ENCODE assay signal across 1 cellular context in the genomic region with DNA sequence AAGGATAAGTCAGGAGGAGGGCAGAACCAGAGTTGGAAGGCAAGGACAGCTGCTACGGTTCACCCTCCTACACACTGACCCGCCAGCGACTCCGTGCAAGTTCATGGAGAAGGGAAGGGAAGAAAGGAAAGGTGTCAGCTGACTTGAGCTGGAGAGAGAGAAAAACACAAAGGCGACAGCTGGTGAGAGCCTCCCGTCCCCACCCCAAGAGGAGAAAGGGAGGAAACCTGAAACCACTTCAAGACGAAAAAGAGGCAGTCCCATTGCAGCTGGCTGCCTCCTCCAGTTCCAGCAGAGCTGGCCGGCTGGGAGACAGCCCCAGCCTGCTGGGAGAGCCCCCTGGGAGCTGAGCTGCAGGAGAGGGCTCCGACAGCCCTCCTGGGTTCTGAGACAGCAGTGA.
A peak's percentile ranks its signal among the peaks of the same experiment; 100 is the strongest.
TF ChIP-seq lines count a peak whose summit lies in the region.

No MANE protein-coding gene starts in this region.

TF ChIP-seq in HEK293, 187 proteins besides CTCF, POLR2A, EP300 and RAD21 (continued from another document and continues in another):
- TF ChIP-seq, protein P1, sequence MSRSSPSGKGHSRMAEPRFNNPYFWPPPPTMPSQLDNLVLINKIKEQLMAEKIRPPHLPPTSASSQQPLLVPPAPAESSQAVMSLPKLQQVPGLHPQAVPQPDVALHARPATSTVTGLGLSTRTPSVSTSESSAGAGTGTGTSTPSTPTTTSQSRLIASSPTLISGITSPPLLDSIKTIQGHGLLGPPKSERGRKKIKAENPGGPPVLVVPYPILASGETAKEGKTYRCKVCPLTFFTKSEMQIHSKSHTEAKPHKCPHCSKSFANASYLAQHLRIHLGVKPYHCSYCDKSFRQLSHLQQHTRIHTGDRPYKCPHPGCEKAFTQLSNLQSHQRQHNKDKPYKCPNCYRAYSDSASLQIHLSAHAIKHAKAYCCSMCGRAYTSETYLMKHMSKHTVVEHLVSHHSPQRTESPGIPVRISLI (tag by site-specific recombination; IDR thresholded peaks at IDR 0.05): peak; percentile 76; the same call in 1 of the 2 replicates
- TF ChIP-seq ZNF664 (tag by site-specific recombination; IDR thresholded peaks at IDR 0.05) (no peak), PRDM1 (tag by site-specific recombination; IDR thresholded peaks at IDR 0.05) (peak; percentile 99), SALL2 (tag by site-specific recombination; IDR thresholded peaks at IDR 0.05; ENCODE audit: borderline replicate concordance) (no peak), ZNF23 (tag by site-specific recombination; IDR thresholded peaks at IDR 0.05; ENCODE audit: borderline replicate concordance) (no peak), FEZF1 (tag by site-specific recombination; IDR thresholded peaks at IDR 0.05) (peak; percentile 62), ZNF10 (tag by site-specific recombination; IDR thresholded peaks at IDR 0.05) (no peak), ZSCAN16 (tag by site-specific recombination; IDR thresholded peaks at IDR 0.05) (no peak), ZNF274 (IDR thresholded peaks at IDR 0.05; ENCODE audit: low read length) (no peak), ZNF274 (tag by site-specific recombination; IDR thresholded peaks at IDR 0.05; ENCODE audit: borderline replicate concordance) (no peak), SETDB1 (IDR thresholded peaks at IDR 0.05; ENCODE audit: insufficient read length, low read length) (no peak), ZNF449 (tag by site-specific recombination; IDR thresholded peaks at IDR 0.05) (no peak), ZFHX2 (tag by site-specific recombination; conservative IDR thresholded peaks at IDR 0.05) (no peak), GFI1B (tag by site-specific recombination; IDR thresholded peaks at IDR 0.05) (no peak), ZNF585B (tag by site-specific recombination; IDR thresholded peaks at IDR 0.05) (no peak), ZNF416 (tag by site-specific recombination; IDR thresholded peaks at IDR 0.05) (no peak), ZNF624 (tag by site-specific recombination; IDR thresholded peaks at IDR 0.05) (no peak), ZNF473 (tag by site-specific recombination; IDR thresholded peaks at IDR 0.05) (no peak), ZNF280D (tag by site-specific recombination; IDR thresholded peaks at IDR 0.05) (no peak), ZNF311 (tag by site-specific recombination; IDR thresholded peaks at IDR 0.05; ENCODE audit: borderline replicate concordance) (no peak), ZNF324 (tag by site-specific recombination; IDR thresholded peaks at IDR 0.05) (no peak), ZNF777 (tag by site-specific recombination; IDR thresholded peaks at IDR 0.05; ENCODE audit: borderline replicate concordance) (no peak), ZBTB48 (tag by site-specific recombination; IDR thresholded peaks at IDR 0.05) (no peak), ZNF2 (tag by site-specific recombination; IDR thresholded peaks at IDR 0.05) (peak; percentile 45; the same call in 1 of the 2 replicates), ZNF169 (tag by site-specific recombination; IDR thresholded peaks at IDR 0.05) (no peak), ZNF623 (tag by site-specific recombination; IDR thresholded peaks at IDR 0.05) (no peak), ZNF670 (tag by site-specific recombination; IDR thresholded peaks at IDR 0.05; ENCODE audit: low read depth) (no peak), ZNF140 (tag by site-specific recombination; IDR thresholded peaks at IDR 0.05) (no peak), ZNF132 (tag by site-specific recombination; IDR thresholded peaks at IDR 0.05; ENCODE audit: borderline replicate concordance) (no peak), ZNF501 (tag by site-specific recombination; IDR thresholded peaks at IDR 0.05) (no peak), TCF7L2 (IDR thresholded peaks at IDR 0.05; ENCODE audit: borderline replicate concordance, low read depth, low read length) (no peak), ZNF223 (tag by site-specific recombination; IDR thresholded peaks at IDR 0.05) (no peak), ZNF571 (tag by site-specific recombination; IDR thresholded peaks at IDR 0.05) (no peak), ZNF549 (tag by site-specific recombination; IDR thresholded peaks at IDR 0.05) (no peak), BCL11A (tag by site-specific recombination; IDR thresholded peaks at IDR 0.05; ENCODE audit: low read depth) (no peak), ZNF677 (tag by site-specific recombination; IDR thresholded peaks at IDR 0.05) (no peak), MYNN (tag by site-specific recombination; IDR thresholded peaks at IDR 0.05; ENCODE audit: borderline replicate concordance) (no peak), ZNF18 (tag by site-specific recombination; IDR thresholded peaks at IDR 0.05) (peak; percentile 64), ZSCAN23 (tag by site-specific recombination; IDR thresholded peaks at IDR 0.05) (no peak), ZSCAN5A (tag by site-specific recombination; IDR thresholded peaks at IDR 0.05) (no peak), ZNF354C (tag by site-specific recombination; IDR thresholded peaks at IDR 0.05; ENCODE audit: borderline replicate concordance, low read depth) (no peak)
- TF ChIP-seq, protein P2, sequence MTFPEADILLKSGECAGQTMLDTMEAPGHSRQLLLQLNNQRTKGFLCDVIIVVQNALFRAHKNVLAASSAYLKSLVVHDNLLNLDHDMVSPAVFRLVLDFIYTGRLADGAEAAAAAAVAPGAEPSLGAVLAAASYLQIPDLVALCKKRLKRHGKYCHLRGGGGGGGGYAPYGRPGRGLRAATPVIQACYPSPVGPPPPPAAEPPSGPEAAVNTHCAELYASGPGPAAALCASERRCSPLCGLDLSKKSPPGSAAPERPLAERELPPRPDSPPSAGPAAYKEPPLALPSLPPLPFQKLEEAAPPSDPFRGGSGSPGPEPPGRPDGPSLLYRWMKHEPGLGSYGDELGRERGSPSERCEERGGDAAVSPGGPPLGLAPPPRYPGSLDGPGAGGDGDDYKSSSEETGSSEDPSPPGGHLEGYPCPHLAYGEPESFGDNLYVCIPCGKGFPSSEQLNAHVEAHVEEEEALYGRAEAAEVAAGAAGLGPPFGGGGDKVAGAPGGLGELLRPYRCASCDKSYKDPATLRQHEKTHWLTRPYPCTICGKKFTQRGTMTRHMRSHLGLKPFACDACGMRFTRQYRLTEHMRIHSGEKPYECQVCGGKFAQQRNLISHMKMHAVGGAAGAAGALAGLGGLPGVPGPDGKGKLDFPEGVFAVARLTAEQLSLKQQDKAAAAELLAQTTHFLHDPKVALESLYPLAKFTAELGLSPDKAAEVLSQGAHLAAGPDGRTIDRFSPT (tag by site-specific recombination; IDR thresholded peaks at IDR 0.05): no peak
- TF ChIP-seq, protein P3, sequence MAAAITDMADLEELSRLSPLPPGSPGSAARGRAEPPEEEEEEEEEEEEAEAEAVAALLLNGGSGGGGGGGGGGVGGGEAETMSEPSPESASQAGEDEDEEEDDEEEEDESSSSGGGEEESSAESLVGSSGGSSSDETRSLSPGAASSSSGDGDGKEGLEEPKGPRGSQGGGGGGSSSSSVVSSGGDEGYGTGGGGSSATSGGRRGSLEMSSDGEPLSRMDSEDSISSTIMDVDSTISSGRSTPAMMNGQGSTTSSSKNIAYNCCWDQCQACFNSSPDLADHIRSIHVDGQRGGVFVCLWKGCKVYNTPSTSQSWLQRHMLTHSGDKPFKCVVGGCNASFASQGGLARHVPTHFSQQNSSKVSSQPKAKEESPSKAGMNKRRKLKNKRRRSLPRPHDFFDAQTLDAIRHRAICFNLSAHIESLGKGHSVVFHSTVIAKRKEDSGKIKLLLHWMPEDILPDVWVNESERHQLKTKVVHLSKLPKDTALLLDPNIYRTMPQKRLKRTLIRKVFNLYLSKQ (tag by site-specific recombination; IDR thresholded peaks at IDR 0.05; ENCODE audit: borderline replicate concordance): no peak
- TF ChIP-seq, protein P4, sequence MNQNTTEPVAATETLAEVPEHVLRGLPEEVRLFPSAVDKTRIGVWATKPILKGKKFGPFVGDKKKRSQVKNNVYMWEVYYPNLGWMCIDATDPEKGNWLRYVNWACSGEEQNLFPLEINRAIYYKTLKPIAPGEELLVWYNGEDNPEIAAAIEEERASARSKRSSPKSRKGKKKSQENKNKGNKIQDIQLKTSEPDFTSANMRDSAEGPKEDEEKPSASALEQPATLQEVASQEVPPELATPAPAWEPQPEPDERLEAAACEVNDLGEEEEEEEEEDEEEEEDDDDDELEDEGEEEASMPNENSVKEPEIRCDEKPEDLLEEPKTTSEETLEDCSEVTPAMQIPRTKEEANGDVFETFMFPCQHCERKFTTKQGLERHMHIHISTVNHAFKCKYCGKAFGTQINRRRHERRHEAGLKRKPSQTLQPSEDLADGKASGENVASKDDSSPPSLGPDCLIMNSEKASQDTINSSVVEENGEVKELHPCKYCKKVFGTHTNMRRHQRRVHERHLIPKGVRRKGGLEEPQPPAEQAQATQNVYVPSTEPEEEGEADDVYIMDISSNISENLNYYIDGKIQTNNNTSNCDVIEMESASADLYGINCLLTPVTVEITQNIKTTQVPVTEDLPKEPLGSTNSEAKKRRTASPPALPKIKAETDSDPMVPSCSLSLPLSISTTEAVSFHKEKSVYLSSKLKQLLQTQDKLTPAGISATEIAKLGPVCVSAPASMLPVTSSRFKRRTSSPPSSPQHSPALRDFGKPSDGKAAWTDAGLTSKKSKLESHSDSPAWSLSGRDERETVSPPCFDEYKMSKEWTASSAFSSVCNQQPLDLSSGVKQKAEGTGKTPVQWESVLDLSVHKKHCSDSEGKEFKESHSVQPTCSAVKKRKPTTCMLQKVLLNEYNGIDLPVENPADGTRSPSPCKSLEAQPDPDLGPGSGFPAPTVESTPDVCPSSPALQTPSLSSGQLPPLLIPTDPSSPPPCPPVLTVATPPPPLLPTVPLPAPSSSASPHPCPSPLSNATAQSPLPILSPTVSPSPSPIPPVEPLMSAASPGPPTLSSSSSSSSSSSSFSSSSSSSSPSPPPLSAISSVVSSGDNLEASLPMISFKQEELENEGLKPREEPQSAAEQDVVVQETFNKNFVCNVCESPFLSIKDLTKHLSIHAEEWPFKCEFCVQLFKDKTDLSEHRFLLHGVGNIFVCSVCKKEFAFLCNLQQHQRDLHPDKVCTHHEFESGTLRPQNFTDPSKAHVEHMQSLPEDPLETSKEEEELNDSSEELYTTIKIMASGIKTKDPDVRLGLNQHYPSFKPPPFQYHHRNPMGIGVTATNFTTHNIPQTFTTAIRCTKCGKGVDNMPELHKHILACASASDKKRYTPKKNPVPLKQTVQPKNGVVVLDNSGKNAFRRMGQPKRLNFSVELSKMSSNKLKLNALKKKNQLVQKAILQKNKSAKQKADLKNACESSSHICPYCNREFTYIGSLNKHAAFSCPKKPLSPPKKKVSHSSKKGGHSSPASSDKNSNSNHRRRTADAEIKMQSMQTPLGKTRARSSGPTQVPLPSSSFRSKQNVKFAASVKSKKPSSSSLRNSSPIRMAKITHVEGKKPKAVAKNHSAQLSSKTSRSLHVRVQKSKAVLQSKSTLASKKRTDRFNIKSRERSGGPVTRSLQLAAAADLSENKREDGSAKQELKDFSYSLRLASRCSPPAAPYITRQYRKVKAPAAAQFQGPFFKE (tag by site-specific recombination; IDR thresholded peaks at IDR 0.05; ENCODE audit: borderline replicate concordance): no peak
